24 cellular contexts compared by ENCODE assay signal in the genomic region with DNA sequence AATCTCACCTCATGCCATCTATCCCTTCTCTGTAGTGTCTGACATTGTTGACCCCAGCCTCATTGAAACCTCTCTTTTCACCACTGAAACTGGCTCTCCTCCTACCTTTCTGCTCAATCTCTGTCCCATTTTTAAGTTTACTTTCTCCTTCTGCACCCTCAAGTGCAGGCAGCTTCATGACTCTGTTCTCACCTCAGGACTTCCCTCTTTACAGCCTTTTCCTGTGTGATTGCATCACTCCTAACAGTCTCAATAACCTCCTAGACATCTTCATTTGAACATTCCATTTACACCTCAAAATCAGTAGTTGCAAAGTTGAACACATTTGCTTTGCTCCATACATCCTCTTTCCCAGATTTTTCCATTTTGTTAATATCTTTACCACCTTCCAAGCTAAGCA.
DNase-seq lines count a peak whose midpoint lies in the region; ATAC-seq and TF ChIP-seq lines count a peak whose summit lies in the region.
"Had no signal": no experiment of that assay in that cellular context is flagged by ENCODE, and none has a peak within 500 bp of the region (broad histone marks: within the 10 kb centered on the region; RNA-seq: fewer than 3 reads in every experiment).

No MANE protein-coding gene starts in this region.

- DNase-seq in SKM-1 treated with dmso at 0.1 percent for 144 hours (lab: John Stamatoyannopoulos, UW; ENCODE audit: unreplicated experiment), result peak; percentile 1
- DNase-seq in SKM-1 (lab: John Stamatoyannopoulos, UW; ENCODE audit: unreplicated experiment), result no peak
- DNase-seq in DND-41, result peak; percentile 5
- DNase-seq in OCI-M1 (lab: John Stamatoyannopoulos, UW), result peak; percentile 53
- DNase-seq in lower lobe of right lung, result no peak
- no peak for DNase-seq in sigmoid colon
- DNase-seq: CD4-positive, alpha-beta T cell; COR-L47; GDM1; H7; MM.1S; NCI-H1105 treated with DMSO at 0.1 percent for 48 hours; NCI-H146; NCI-H2029; NCI-H446 treated with DMSO at 0.1 percent for 48 hours; NCI-H526; Peyer's patch; SHP77 treated with DMSO at 0.1 percent for 48 hours; SW 1271 had no signal

- H3K4me2 ChIP-seq in DND-41 (ENCODE audit: insufficient read depth, low read length), result peak overlapping the region; percentile 29; the same call in 1 of the 2 replicates
- H3K4me2 ChIP-seq: BLaER1 had no signal

- no peaks in the 10 kb centered on the region for H3K27me3 ChIP-seq in DND-41 (ENCODE audit: insufficient read depth, low read length, poor library complexity)
- H3K27me3 ChIP-seq in lower lobe of right lung (ENCODE audit: low read depth), result no peaks in the 10 kb centered on the region
- H3K27me3 ChIP-seq in sigmoid colon, result no peaks in the 10 kb centered on the region
- H3K27me3 ChIP-seq: BLaER1, Peyer's patch had no signal

- H3K4me1 ChIP-seq in DND-41 (ENCODE audit: insufficient read depth, low read length) (peaks cover 15% of the 10 kb centered on the region), lower lobe of right lung (no peaks in the 10 kb centered on the region), sigmoid colon (no peaks in the 10 kb centered on the region)
- H3K4me1 ChIP-seq: Peyer's patch had no signal

- no peak for TF ChIP-seq POLR2A in sigmoid colon (IDR thresholded peaks at IDR 0.05)

- H3K4me3 ChIP-seq in DND-41 (ENCODE audit: low read depth in 1 of 2, low read length in 2 of 2), result no peak overlapping the region
- no peak overlapping the region for H3K4me3 ChIP-seq in lower lobe of right lung
- H3K4me3 ChIP-seq in sigmoid colon, result no peak overlapping the region
- H3K4me3 ChIP-seq: BLaER1, GM12878, Peyer's patch had no signal

- no peaks in the 10 kb centered on the region for H4K20me1 ChIP-seq in DND-41 (ENCODE audit: insufficient read depth, low read length)
- H4K20me1 ChIP-seq: BLaER1 had no signal

- peak overlapping the region; percentile 22; the same call in 1 of the 2 replicates for H3K27ac ChIP-seq in DND-41 (ENCODE audit: low read length)
- no peak overlapping the region for H3K27ac ChIP-seq in lower lobe of right lung
- no peak overlapping the region for H3K27ac ChIP-seq in sigmoid colon
- H3K27ac ChIP-seq: BLaER1, HL-60, Peyer's patch had no signal

- TF ChIP-seq CTCF in DND-41 (IDR thresholded peaks at IDR 0.05; ENCODE audit: borderline replicate concordance, extremely low read depth, low read length, poor library complexity, severe bottlenecking), result no peak
- no peak for TF ChIP-seq CTCF in lower lobe of right lung (IDR thresholded peaks at IDR 0.05)
- TF ChIP-seq CTCF in sigmoid colon (IDR thresholded peaks at IDR 0.05), result no peak

- H3K79me2 ChIP-seq in DND-41 (ENCODE audit: insufficient read depth, low read length), result no peaks in the 10 kb centered on the region

- intact Hi-C loops in lower lobe of right lung (cut with DNase I) (no loop called here), sigmoid colon (cut with DNase I) (no loop called here)

- no peak for TF ChIP-seq EP300 in sigmoid colon (IDR thresholded peaks at IDR 0.05)

- no peaks in the 10 kb centered on the region for H3K9me3 ChIP-seq in DND-41 (ENCODE audit: insufficient read depth, low read length, severe bottlenecking)
- H3K9me3 ChIP-seq in lower lobe of right lung, result no peaks in the 10 kb centered on the region
- H3K9me3 ChIP-seq in sigmoid colon, result no peaks in the 10 kb centered on the region
- H3K9me3 ChIP-seq: BLaER1, Peyer's patch had no signal

- no peaks in the 10 kb centered on the region for H3K36me3 ChIP-seq in DND-41 (ENCODE audit: insufficient read depth, low read length)
- H3K36me3 ChIP-seq in lower lobe of right lung, result no peaks in the 10 kb centered on the region
- H3K36me3 ChIP-seq in sigmoid colon, result no peaks in the 10 kb centered on the region
- H3K36me3 ChIP-seq: BLaER1, Peyer's patch had no signal

- ATAC-seq in DND-41 (ENCODE audit: insufficient read depth, low read depth) (peak; percentile 71; the same call in 2 of the 3 replicates), lower lobe of right lung (peak; percentile 19 to 33), GM19324 (IDR thresholded peaks at IDR 0.05; ENCODE audit: low FRiP score, unreplicated experiment) (no peak), GM21529 (IDR thresholded peaks at IDR 0.05; ENCODE audit: unreplicated experiment) (no peak)
- ATAC-seq: GM12878 had no signal

- H2AFZ ChIP-seq in DND-41 (ENCODE audit: low read depth, low read length), result peak overlapping the region; percentile 44

- no peak overlapping the region for H3K9ac ChIP-seq in DND-41 (ENCODE audit: low read depth, low read length)
- H3K9ac ChIP-seq: BLaER1 had no signal

Comparison
In these comparisons a context has a peak if more than half of its experiments do, and no peak if none do; other contexts are left out.
1. DNase-seq: peak in SKM-1 treated with dmso at 0.1 percent for 144 hours (single experiment), DND-41 (single experiment) and OCI-M1 (single experiment); none in SKM-1 (single experiment), lower lobe of right lung (single experiment) and sigmoid colon (single experiment).
2. ATAC-seq: peak in DND-41 (single experiment) and lower lobe of right lung (2 of 2); none in GM19324 (single experiment) and GM21529 (single experiment).